15 cellular contexts compared by ENCODE assay signal in genomic region chr13:113887700-113888201, GRCh38. TPM values are rescaled to one million over a fixed set of nuclear protein-coding genes. Genes with fewer than 3 reads are reported as not detected.
DNase-seq lines count a peak whose midpoint lies in the region; ATAC-seq and TF ChIP-seq lines count a peak whose summit lies in the region.
"Had no signal": no experiment of that assay in that cellular context is flagged by ENCODE, and none has a peak within 500 bp of the region (broad histone marks: within the 10 kb centered on the region; RNA-seq: fewer than 3 reads in every experiment).

No MANE protein-coding gene starts in this region.

- H3K27me3 Mint-ChIP-seq in dendritic cell treated with granulocyte-macrophage colony-stimulating factor and Interleukin-4, amounts not matched to agents 40 ng/mL and 50 ng/mL, for 4 days = peaks cover 49% of the 10 kb centered on the region

- TF ChIP-seq CTCF in right atrium auricular region (IDR thresholded peaks at IDR 0.05) (no peak), left ventricle myocardium inferior (IDR thresholded peaks at IDR 0.05; ENCODE audit: borderline replicate concordance) (no peak), mucosa of descending colon (IDR thresholded peaks at IDR 0.05) (no peak)

- H3K9me3 Mint-ChIP-seq in dendritic cell treated with granulocyte-macrophage colony-stimulating factor and Interleukin-4, amounts not matched to agents 40 ng/mL and 50 ng/mL, for 4 days = no peaks in the 10 kb centered on the region
- H3K9me3 Mint-ChIP-seq: activated naive CD4-positive, alpha-beta T cell treated with anti-CD3 and anti-CD28 coated beads for 36 hours had no signal

- intact Hi-C loops in left ventricle myocardium inferior (cut with micrococcal nuclease) (no loop called here), mucosa of descending colon (cut with DNase I, micrococcal nuclease) (no loop called here)
- intact Hi-C loops in dendritic cell treated with granulocyte-macrophage colony-stimulating factor and Interleukin-4, amounts not matched to agents 40 ng/mL and 50 ng/mL, for 4 days (cut with micrococcal nuclease) = no loop called here

- no peaks in the 10 kb centered on the region for H3K9me3 ChIP-seq in right atrium auricular region
- peaks cover 11% of the 10 kb centered on the region for H3K9me3 ChIP-seq in left ventricle myocardium inferior (replicated peaks)
- no peaks in the 10 kb centered on the region for H3K9me3 ChIP-seq in mucosa of descending colon
- H3K9me3 ChIP-seq: ovary had no signal

- peaks cover 27% of the 10 kb centered on the region for H3K4me1 Mint-ChIP-seq in dendritic cell treated with granulocyte-macrophage colony-stimulating factor and Interleukin-4, amounts not matched to agents 40 ng/mL and 50 ng/mL, for 4 days (ENCODE audit: low read depth)
- H3K4me1 Mint-ChIP-seq: CD14-positive monocyte had no signal

- no peak overlapping the region for H3K4me3 Mint-ChIP-seq in dendritic cell treated with granulocyte-macrophage colony-stimulating factor and Interleukin-4, amounts not matched to agents 40 ng/mL and 50 ng/mL, for 4 days
- H3K4me3 Mint-ChIP-seq: activated naive CD4-positive, alpha-beta T cell treated with anti-CD3 and anti-CD28 coated beads for 36 hours; CD14-positive monocyte had no signal

- peak; percentile 58 for DNase-seq in right atrium auricular region (ENCODE audit: low spot score)
- no peak for DNase-seq in left ventricle myocardium inferior
- no peak for DNase-seq in mucosa of descending colon
- no peak for DNase-seq in substantia nigra (lab: John Stamatoyannopoulos, UW)
- DNase-seq in medulla oblongata (ENCODE audit: extremely low spot score) = no peak
- no peak for DNase-seq in NCI-H1417 treated with DMSO at 0.1 percent for 48 hours (lab: John Stamatoyannopoulos, UW)
- DNase-seq: activated naive CD4-positive, alpha-beta T cell treated with anti-CD3 and anti-CD28 coated beads for 36 hours; DMS153; left colon; NK-92 treated with Interleukin-12 subunit alpha and Interleukin-12 subunit beta, amount 100 ng/mL, for 24 hours; ovary had no signal

- H3K27ac ChIP-seq in right atrium auricular region (peak overlapping the region in 1 of 2 donors; percentile 13), left ventricle myocardium inferior (replicated peaks) (no peak overlapping the region), substantia nigra (ENCODE audit: low read depth, low read length, poor library complexity, severe bottlenecking) (no peak overlapping the region)
- H3K27ac ChIP-seq: ovary had no signal

- H3K36me3 ChIP-seq in right atrium auricular region = no peaks in the 10 kb centered on the region
- H3K36me3 ChIP-seq in left ventricle myocardium inferior = no peaks in the 10 kb centered on the region
- no peaks in the 10 kb centered on the region for H3K36me3 ChIP-seq in mucosa of descending colon (ENCODE audit: low read depth)
- H3K36me3 ChIP-seq: ovary had no signal

- H3K27ac Mint-ChIP-seq in dendritic cell treated with granulocyte-macrophage colony-stimulating factor and Interleukin-4, amounts not matched to agents 40 ng/mL and 50 ng/mL, for 4 days = peak overlapping the region; percentile 13
- H3K27ac Mint-ChIP-seq: activated naive CD4-positive, alpha-beta T cell treated with anti-CD3 and anti-CD28 coated beads for 36 hours; CD14-positive monocyte had no signal

- H3K36me3 Mint-ChIP-seq in dendritic cell treated with granulocyte-macrophage colony-stimulating factor and Interleukin-4, amounts not matched to agents 40 ng/mL and 50 ng/mL, for 4 days (ENCODE audit: low read depth) = no peaks in the 10 kb centered on the region
- H3K36me3 Mint-ChIP-seq: CD14-positive monocyte had no signal

- H3K27me3 ChIP-seq in right atrium auricular region = no peaks in the 10 kb centered on the region
- H3K27me3 ChIP-seq in left ventricle myocardium inferior (ENCODE audit: low read depth) = no peaks in the 10 kb centered on the region
- H3K27me3 ChIP-seq: ovary had no signal

- ATAC-seq in mucosa of descending colon (peak; percentile 22), HG02759 (IDR thresholded peaks at IDR 0.05; ENCODE audit: unreplicated experiment) (no peak)
- ATAC-seq: left colon had no signal

- H3K4me1 ChIP-seq in right atrium auricular region = peaks cover 0 to 25% of the 10 kb centered on the region in 2 donors
- peaks cover 29% of the 10 kb centered on the region for H3K4me1 ChIP-seq in left ventricle myocardium inferior
- H3K4me1 ChIP-seq in mucosa of descending colon (ENCODE audit: low read depth) = no peaks in the 10 kb centered on the region

- H3K4me3 ChIP-seq in right atrium auricular region (no peak overlapping the region), left ventricle myocardium inferior (no peak overlapping the region), mucosa of descending colon (no peak overlapping the region)
- H3K4me3 ChIP-seq: ovary, smooth muscle cell had no signal

RNA-seq across cellular contexts. Expression of gene GAS6, which starts 23.9 kb away (rescaled TPM):
- 100 to 1,000 TPM; 206 to 254 TPM for total RNA-seq in right atrium auricular region
- 186 TPM for total RNA-seq in left ventricle myocardium inferior
- 100 to 1,000 TPM; 101 to 168 (median 113) TPM for total RNA-seq in mucosa of descending colon
